29 cellular contexts compared by ENCODE assay signal in the genomic region with DNA sequence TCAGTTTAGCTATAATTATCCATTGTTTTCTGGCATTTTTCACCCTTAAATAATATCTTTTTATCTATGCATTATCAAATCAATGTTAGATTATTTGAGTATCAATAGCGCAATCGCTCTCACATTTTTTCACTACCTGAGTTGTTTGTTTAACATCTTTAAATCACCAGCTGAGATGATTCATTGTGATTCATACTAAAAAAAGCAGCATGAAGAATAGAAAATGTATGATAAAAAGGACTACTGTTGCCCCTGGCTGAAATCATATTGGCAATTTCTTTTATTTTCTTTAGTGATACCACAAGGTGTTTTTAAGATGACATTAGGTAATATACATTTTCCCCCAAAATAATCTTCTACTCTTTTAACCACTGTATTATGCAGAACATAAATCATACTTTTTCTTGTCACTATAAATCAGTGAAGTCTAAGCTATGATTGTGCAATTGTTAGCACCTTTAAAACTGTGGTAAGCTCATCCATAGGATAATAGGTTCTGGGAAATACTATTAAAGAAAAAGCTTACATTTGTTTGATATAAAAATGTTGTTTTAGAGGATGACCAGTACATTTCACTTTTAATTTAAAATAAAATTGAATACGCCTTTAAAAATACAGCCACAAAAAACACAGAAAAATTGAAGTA.
DNase-seq lines count a peak whose midpoint lies in the region; ATAC-seq and TF ChIP-seq lines count a peak whose summit lies in the region.
"Had no signal": no experiment of that assay in that cellular context is flagged by ENCODE, and none has a peak within 500 bp of the region (broad histone marks: within the 10 kb centered on the region; RNA-seq: fewer than 3 reads in every experiment).

No MANE protein-coding gene starts in this region.

- H3K36me3 ChIP-seq in breast epithelium (no peaks in the 10 kb centered on the region), PC-3 (ENCODE audit: low read depth, low read length) (no peaks in the 10 kb centered on the region)
- H3K36me3 ChIP-seq: esophagus squamous epithelium, lower lobe of right lung, sigmoid colon, stomach, tibial artery had no signal

- H3K4me1 ChIP-seq in breast epithelium (no peaks in the 10 kb centered on the region), PC-3 (ENCODE audit: insufficient read depth, low read length) (peaks cover 38% of the 10 kb centered on the region)
- H3K4me1 ChIP-seq: esophagus squamous epithelium, lower lobe of right lung, sigmoid colon, stomach, tibial artery had no signal

- peaks cover 21% of the 10 kb centered on the region for H3K4me1 Mint-ChIP-seq in MCF 10A (ENCODE audit: insufficient read depth, unreplicated experiment)
- H3K4me1 Mint-ChIP-seq: activated naive CD8-positive, alpha-beta T cell treated with anti-CD3 and anti-CD28 coated beads for 36 hours; CD8-positive, alpha-beta memory T cell; neural crest cell had no signal

- no peaks in the 10 kb centered on the region for H3K9me2 ChIP-seq in PC-3 (replicated peaks; ENCODE audit: low read length)

- H2AFZ ChIP-seq in PC-3 (ENCODE audit: low read length), result no peak overlapping the region
- H2AFZ ChIP-seq: GM23338 had no signal

- no peaks in the 10 kb centered on the region for H3K9me3 Mint-ChIP-seq in MCF 10A (ENCODE audit: unreplicated experiment)
- H3K9me3 Mint-ChIP-seq: activated naive CD8-positive, alpha-beta T cell treated with anti-CD3 and anti-CD28 coated beads for 36 hours; GM23338 had no signal

- BruUV-seq in MCF 10A (replicated peaks; lab: Mats Ljungman, UMichigan), result no TSS peak
- BruUV-seq in PC-3 (replicated peaks; lab: Mats Ljungman, UMichigan), result no TSS peak

- no peak overlapping the region for H3K4me3 Mint-ChIP-seq in MCF 10A (ENCODE audit: unreplicated experiment)
- H3K4me3 Mint-ChIP-seq: activated CD8-positive, alpha-beta T cell treated with anti-CD3 and anti-CD28 coated beads for 36 hours; activated naive CD8-positive, alpha-beta T cell treated with anti-CD3 and anti-CD28 coated beads for 36 hours; CD8-positive, alpha-beta memory T cell; effector memory CD8-positive, alpha-beta T cell; GM23338; neural crest cell had no signal

- H4K20me1 ChIP-seq in PC-3 (ENCODE audit: low read length), result no peaks in the 10 kb centered on the region

- no peaks in the 10 kb centered on the region for H3K27me3 ChIP-seq in breast epithelium
- no peaks in the 10 kb centered on the region for H3K27me3 ChIP-seq in PC-3 (ENCODE audit: low read length)
- H3K27me3 ChIP-seq: esophagus squamous epithelium, sigmoid colon, stomach, tibial artery had no signal

- intact Hi-C loops in MCF 10A (cut with micrococcal nuclease) (no loop called here), breast epithelium (cut with DNase I; ENCODE audit: low total_unique reads) (no loop called here), PC-3 (cut with micrococcal nuclease) (loop anchor here (10.0 kb wide), 2 partner anchors 143 to 593 kb away; no protein-coding TSS in a partner anchor)

- peaks cover 3% of the 10 kb centered on the region for H3F3A ChIP-seq in PC-3 (ENCODE audit: low read length, unreplicated experiment)

- H3K9me3 ChIP-seq in breast epithelium (no peaks in the 10 kb centered on the region), PC-3 (ENCODE audit: low read length) (no peaks in the 10 kb centered on the region)
- H3K9me3 ChIP-seq: esophagus squamous epithelium, lower lobe of right lung, sigmoid colon, stomach, tibial artery had no signal

- no peaks in the 10 kb centered on the region for H3K27me3 Mint-ChIP-seq in MCF 10A (ENCODE audit: insufficient read depth, unreplicated experiment)
- H3K27me3 Mint-ChIP-seq: activated CD8-positive, alpha-beta T cell treated with anti-CD3 and anti-CD28 coated beads for 36 hours; activated naive CD8-positive, alpha-beta T cell treated with anti-CD3 and anti-CD28 coated beads for 36 hours; CD8-positive, alpha-beta memory T cell; effector memory CD8-positive, alpha-beta T cell had no signal

- CTCF ChIA-PET in MCF 10A (lab: Yijun Ruan, JAX) (no interaction called here), PC-3 (lab: Charles Lee) (no interaction called here)

- no peaks in the 10 kb centered on the region for H3K36me3 Mint-ChIP-seq in MCF 10A (ENCODE audit: insufficient read depth, unreplicated experiment)
- H3K36me3 Mint-ChIP-seq: activated naive CD8-positive, alpha-beta T cell treated with anti-CD3 and anti-CD28 coated beads for 36 hours; CD8-positive, alpha-beta memory T cell had no signal

- H3K27ac ChIP-seq in breast epithelium (no peak overlapping the region), PC-3 (ENCODE audit: low read length) (peak overlapping the region; percentile 30)
- H3K27ac ChIP-seq: esophagus squamous epithelium, lower lobe of right lung, sigmoid colon, stomach, tibial artery had no signal

- TF ChIP-seq CTCF in MCF 10A (IDR thresholded peaks at IDR 0.05; ENCODE audit: unreplicated experiment) (no peak), breast epithelium (IDR thresholded peaks at IDR 0.05) (no peak), PC-3 (conservative IDR thresholded peaks at IDR 0.05; ENCODE audit: low read depth, low read length) (no peak)

- H3K27ac Mint-ChIP-seq in MCF 10A (ENCODE audit: low read depth, unreplicated experiment), result no peak overlapping the region
- H3K27ac Mint-ChIP-seq: activated CD8-positive, alpha-beta T cell treated with anti-CD3 and anti-CD28 coated beads for 36 hours; activated naive CD8-positive, alpha-beta T cell treated with anti-CD3 and anti-CD28 coated beads for 36 hours; CD8-positive, alpha-beta memory T cell; effector memory CD8-positive, alpha-beta T cell; GM23338 had no signal

- POLR2A ChIA-PET in MCF 10A (lab: Yijun Ruan, JAX), result interaction anchor here (0.7 to 0.9 kb wide), 4 partner anchors 15 to 564 kb away, joined by 3 to 4 read pairs (median 3); no protein-coding TSS in a partner anchor
- POLR2A ChIA-PET in PC-3 (lab: Charles Lee; ENCODE audit: unreplicated experiment), result no interaction called here

- H3K4me2 ChIP-seq in PC-3 (ENCODE audit: low read length), result peak overlapping the region; percentile 41
- H3K4me2 ChIP-seq: GM23338 had no signal

- H3K79me2 ChIP-seq in PC-3 (ENCODE audit: low read length), result no peaks in the 10 kb centered on the region

- TF ChIP-seq POLR2A in breast epithelium (IDR thresholded peaks at IDR 0.05), result no peak

- no peak overlapping the region for H3K4me3 ChIP-seq in breast epithelium
- no peak overlapping the region for H3K4me3 ChIP-seq in PC-3 (ENCODE audit: low read length)
- H3K4me3 ChIP-seq: esophagus squamous epithelium, GM23338, lower lobe of right lung, sigmoid colon, stomach, tibial artery had no signal

- ATAC-seq in PC-3, result peak; percentile 37
- ATAC-seq in esophagus mucosa, result peak; percentile 69
- ATAC-seq in GM18867 (IDR thresholded peaks at IDR 0.05; ENCODE audit: unreplicated experiment), result no peak
- ATAC-seq: activated CD8-positive, alpha-beta T cell treated with anti-CD3 and anti-CD28 coated beads for 36 hours; effector memory CD8-positive, alpha-beta T cell; GM23338; lower lobe of right lung; Right ventricle myocardium inferior had no signal

- DNase-seq in MCF 10A (ENCODE audit: unreplicated experiment) (peak; percentile 60), breast epithelium (ENCODE audit: low spot score in 2 of 2) (no peak), PC-3 (peak; percentile 91), H4 (ENCODE audit: low spot score) (no peak), cerebellar cortex (ENCODE audit: low spot score) (no peak)
- DNase-seq in stimulated activated CD4-positive, alpha-beta T cell treated with anti-CD3 and anti-CD28 coated beads, Interleukin-4, amount 100 ng/mL, for 24 hours, result no peak
- DNase-seq: 8988T; activated CD4-positive, CD25-positive, alpha-beta regulatory T cell treated with anti-CD3 and anti-CD28 coated beads, Interleukin-2, amount 50 U/mL, for 72 hours; activated CD8-positive, alpha-beta T cell treated with anti-CD3 and anti-CD28 coated beads for 36 hours; activated naive CD8-positive, alpha-beta T cell treated with anti-CD3 and anti-CD28 coated beads for 36 hours; CD8-positive, alpha-beta memory T cell; effector memory CD8-positive, alpha-beta T cell; esophagus squamous epithelium; islet precursor cell; lower lobe of right lung; NCI-H1105; NCI-H2029 treated with DMSO at 0.1 percent for 48 hours; NCI-H345; NCI-H774; sigmoid colon; stimulated activated CD4-positive, alpha-beta T cell treated with anti-CD3 and anti-CD28 coated beads, Interleukin-15, amount 100 ng/mL, for 24 hours; stomach; SW 1271; tibial artery had no signal

- H3K9ac ChIP-seq in PC-3 (ENCODE audit: low read length), result no peak overlapping the region

Comparison
In these comparisons a context has a peak if more than half of its experiments do, and no peak if none do; other contexts are left out.
1. DNase-seq: peak in MCF 10A (single experiment) and PC-3 (single experiment); none in breast epithelium (0 of 2), H4 (single experiment), cerebellar cortex (single experiment) and stimulated activated CD4-positive, alpha-beta T cell treated with anti-CD3 and anti-CD28 coated beads, Interleukin-4, amount 100 ng/mL, for 24 hours (single experiment).